In the genomic region with DNA sequence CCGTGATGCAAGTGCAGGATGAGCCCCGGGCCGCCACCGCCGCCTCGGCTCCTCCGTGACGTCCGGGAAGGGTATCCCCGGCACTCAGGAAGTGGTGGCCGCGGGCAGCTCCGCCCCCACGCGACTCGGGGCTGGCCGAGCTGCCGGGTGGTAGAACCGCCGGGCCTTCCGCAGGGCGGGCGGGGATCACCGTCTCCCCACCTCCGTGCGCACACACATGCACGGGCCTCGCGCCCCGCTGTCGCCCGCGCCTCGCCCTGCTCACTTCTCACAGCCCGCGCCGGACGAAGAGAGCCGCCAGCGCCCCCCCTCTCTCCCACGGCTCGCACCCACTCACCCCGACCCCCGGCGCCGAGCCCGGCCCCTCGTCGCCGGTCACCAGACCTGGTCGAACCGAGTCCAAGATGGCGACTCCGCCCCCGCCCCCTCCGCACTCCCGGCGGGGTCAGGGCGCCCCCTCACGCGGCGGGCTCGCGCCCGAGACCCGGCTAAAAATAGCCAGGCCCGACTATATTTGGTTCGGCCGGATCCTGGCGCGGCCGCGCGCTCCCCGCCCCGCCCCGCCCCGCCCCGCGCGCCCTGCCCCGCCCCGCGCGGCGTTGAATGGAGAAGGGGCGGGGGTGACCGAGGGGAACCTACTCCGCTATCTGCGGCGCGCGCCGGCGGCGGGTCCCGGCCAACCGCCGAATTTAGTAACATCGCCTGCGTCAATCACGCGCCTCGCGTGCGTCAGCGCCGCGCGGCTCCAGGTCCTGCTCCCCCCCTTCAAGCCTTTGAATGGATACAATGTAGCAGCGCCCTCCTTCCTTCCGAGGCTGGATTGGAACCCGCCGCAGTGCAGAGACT, we compare ENCODE assay signal across 8 cellular contexts. TPM values are rescaled to one million over a fixed set of nuclear protein-coding genes. Genes with fewer than 3 reads are reported as not detected.
DNase-seq lines count a peak whose midpoint lies in the region; ATAC-seq and TF ChIP-seq lines count a peak whose summit lies in the region.

No MANE protein-coding gene starts in this region.

- CTCF ChIA-PET in SK-N-SH (lab: Yijun Ruan, JAX): interaction anchor here (0.6 to 1.2 kb wide), 4 partner anchors 82 to 657 kb away, joined by 3 to 4 read pairs (median 3); no protein-coding TSS in a partner anchor

- H3K4me3 ChIP-seq in SK-N-SH (ENCODE audit: low read depth in 2 of 2, low read length in 1 of 2) (peak overlapping the region; percentile 91 to 97), ovary (peak overlapping the region; percentile 96), thyroid gland (replicated peaks in 1 of 3) (peak overlapping the region; percentile 76 to 92 (median 92))

- H3K4me1 Mint-ChIP-seq in activated naive CD8-positive, alpha-beta T cell (ENCODE audit: low read depth): peaks cover 46% of the 10 kb centered on the region
- H3K4me1 Mint-ChIP-seq in glutamatergic neuron (ENCODE audit: low read depth, unreplicated experiment): peaks cover 9% of the 10 kb centered on the region

- peak in 1 of 2 experiments; percentile 30; a peak in 1 of 4 replicates for TF ChIP-seq EP300 in SK-N-SH (IDR thresholded peaks at IDR 0.05; ENCODE audit: borderline replicate concordance in 1 of 2, low read depth in 1 of 2, low read length in 1 of 2)
- TF ChIP-seq EP300 in ovary (IDR thresholded peaks at IDR 0.05): peak; percentile 95

- H3K9me2 ChIP-seq in SK-N-SH: no peaks in the 10 kb centered on the region

- H3K4me2 ChIP-seq in SK-N-SH: peak overlapping the region; percentile 95

- no peaks in the 10 kb centered on the region for H3K9me3 Mint-ChIP-seq in activated naive CD8-positive, alpha-beta T cell (ENCODE audit: low read depth)
- H3K9me3 Mint-ChIP-seq in glutamatergic neuron (ENCODE audit: unreplicated experiment): peaks cover 26% of the 10 kb centered on the region

- peak; percentile 40; the same call in 1 of the 2 replicates for TF ChIP-seq RAD21 in SK-N-SH (IDR thresholded peaks at IDR 0.05; ENCODE audit: low read length)

- POLR2A ChIA-PET in SK-N-SH (lab: Yijun Ruan, JAX): interaction anchor here (0.7 to 2.6 kb wide), 6 partner anchors 342 to 520 kb away, joined by 3 to 13 read pairs (median 4); no protein-coding TSS in a partner anchor

- 0% methylated on average over 4 of the region's 114 CpGs for WGBS in SK-N-SH (ENCODE audit: low lambda C conversion rate)
- WGBS in ovary, 3 donors: 0 to 1% (median 0%) methylated on average over 50 to 113 of the region's 114 CpGs
- 0 to 1% methylated on average over 8 to 22 of the region's 114 CpGs for WGBS in thyroid gland, 2 donors

- H3K27me3 ChIP-seq in SK-N-SH (ENCODE audit: insufficient read depth) (no peaks in the 10 kb centered on the region), ovary (no peaks in the 10 kb centered on the region), thyroid gland (no peaks in the 10 kb centered on the region)

- TF ChIP-seq CTCF in SK-N-SH (IDR thresholded peaks at IDR 0.05) (peak; percentile 25; the same call in 1 of the 2 replicates), glutamatergic neuron (IDR thresholded peaks at IDR 0.05; ENCODE audit: partially characterized antibody, unreplicated experiment) (no peak), ovary (IDR thresholded peaks at IDR 0.05) (no peak), thyroid gland (IDR thresholded peaks at IDR 0.05) (no peak)

- H3K27ac Mint-ChIP-seq in activated naive CD8-positive, alpha-beta T cell: peak overlapping the region; percentile 94
- H3K27ac Mint-ChIP-seq in glutamatergic neuron (ENCODE audit: unreplicated experiment): peak overlapping the region; percentile 98

- H3K27ac ChIP-seq in SK-N-SH (ENCODE audit: low read depth in 2 of 2, low read length in 1 of 2) (peak overlapping the region; percentile 95 to 97), ovary (peak overlapping the region; percentile 98 to 99), thyroid gland (peak overlapping the region; percentile 97 to 100 (median 99))

- H3K79me2 ChIP-seq in SK-N-SH (ENCODE audit: insufficient read depth): peaks cover 15% of the 10 kb centered on the region

- H3K36me3 Mint-ChIP-seq in activated naive CD8-positive, alpha-beta T cell: no peaks in the 10 kb centered on the region
- no peaks in the 10 kb centered on the region for H3K36me3 Mint-ChIP-seq in glutamatergic neuron (ENCODE audit: unreplicated experiment)

- peak overlapping the region; percentile 84; the same call in 1 of the 2 replicates for H2AFZ ChIP-seq in SK-N-SH (ENCODE audit: low read depth)

- peak; percentile 52 for ATAC-seq in HG02588 (IDR thresholded peaks at IDR 0.05; ENCODE audit: unreplicated experiment)

- peak overlapping the region; percentile 96 for H3K9ac ChIP-seq in SK-N-SH

- H3K4me1 ChIP-seq in SK-N-SH (ENCODE audit: control insufficient read depth in 1 of 2, insufficient read depth in 2 of 2, low read depth in 1 of 2, low read length in 1 of 2) (peaks cover 22 to 24% of the 10 kb centered on the region in 2 experiments; a peak in 3 of 4 replicates), ovary (ENCODE audit: insufficient read depth) (peaks cover 2% of the 10 kb centered on the region), thyroid gland (peaks cover 15 to 22% of the 10 kb centered on the region in 2 donors)

- H3K36me3 ChIP-seq in SK-N-SH (replicated peaks in 1 of 2; ENCODE audit: control insufficient read depth in 1 of 2, insufficient read depth in 2 of 2, low read length in 1 of 2) (no peaks in the 10 kb centered on the region), ovary (no peaks in the 10 kb centered on the region), thyroid gland (no peaks in the 10 kb centered on the region)

- H3K4me3 Mint-ChIP-seq in activated naive CD8-positive, alpha-beta T cell: peak overlapping the region; percentile 98
- H3K4me3 Mint-ChIP-seq in glutamatergic neuron (ENCODE audit: unreplicated experiment): peak overlapping the region; percentile 97

- H3K27me3 Mint-ChIP-seq in activated naive CD8-positive, alpha-beta T cell: no peaks in the 10 kb centered on the region
- peaks cover 26% of the 10 kb centered on the region for H3K27me3 Mint-ChIP-seq in glutamatergic neuron (ENCODE audit: unreplicated experiment)

- peaks cover 26% of the 10 kb centered on the region for H3F3A ChIP-seq in SK-N-SH (replicated peaks; ENCODE audit: insufficient read depth)

- intact Hi-C loops in ovary (cut with DNase I) (loop anchor here in 3 of 4 donors (5.0 to 10.0 kb wide), 4 partner anchors 85 to 615 kb away; a partner anchor contains a TSS), thyroid gland (cut with DNase I) (loop anchor here (5.0 kb wide), 1 partner anchor 88 kb away; a partner anchor contains a TSS)

- TF ChIP-seq POLR2A in GM10847 (IDR thresholded peaks at IDR 0.05; ENCODE audit: extremely low read depth, insufficient read length) (peak; percentile 81), ovary (IDR thresholded peaks at IDR 0.05) (peak; percentile 73), thyroid gland (IDR thresholded peaks at IDR 0.05) (peak; percentile 62 to 84)

- H3K9me3 ChIP-seq in SK-N-SH: no peaks in the 10 kb centered on the region
- H3K9me3 ChIP-seq in ovary: no peaks in the 10 kb centered on the region
- H3K9me3 ChIP-seq in thyroid gland: no peaks in the 10 kb centered on the region

- no peaks in the 10 kb centered on the region; the same call in 1 of the 2 replicates for H4K20me1 ChIP-seq in SK-N-SH (ENCODE audit: insufficient read depth)

- DNase-seq in NCI-H1048 (lab: John Stamatoyannopoulos, UW): peak; percentile 93
- peak; percentile 93 for DNase-seq in SK-N-SH
- peak; percentile 95 for DNase-seq in glutamatergic neuron
- DNase-seq in ovary: peak; percentile 94 to 98 (median 96)
- DNase-seq in thyroid gland: peak; percentile 92 to 96

TF ChIP-seq in SK-N-SH, 30 proteins besides CTCF, POLR2A, EP300 and RAD21 (continues in another document):
- TF ChIP-seq, protein P1, sequence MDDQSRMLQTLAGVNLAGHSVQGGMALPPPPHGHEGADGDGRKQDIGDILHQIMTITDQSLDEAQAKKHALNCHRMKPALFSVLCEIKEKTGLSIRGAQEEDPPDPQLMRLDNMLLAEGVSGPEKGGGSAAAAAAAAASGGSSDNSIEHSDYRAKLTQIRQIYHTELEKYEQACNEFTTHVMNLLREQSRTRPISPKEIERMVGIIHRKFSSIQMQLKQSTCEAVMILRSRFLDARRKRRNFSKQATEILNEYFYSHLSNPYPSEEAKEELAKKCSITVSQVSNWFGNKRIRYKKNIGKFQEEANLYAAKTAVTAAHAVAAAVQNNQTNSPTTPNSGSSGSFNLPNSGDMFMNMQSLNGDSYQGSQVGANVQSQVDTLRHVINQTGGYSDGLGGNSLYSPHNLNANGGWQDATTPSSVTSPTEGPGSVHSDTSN (IDR thresholded peaks at IDR 0.05): peak; percentile 88
- TF ChIP-seq NRF1 (IDR thresholded peaks at IDR 0.05; ENCODE audit: low read depth, low read length): peak; percentile 43; the same call in 1 of the 2 replicates
- TF ChIP-seq GATA2 (CRISPR knock-in tag; IDR thresholded peaks at IDR 0.05): no peak
- TF ChIP-seq, protein P2, sequence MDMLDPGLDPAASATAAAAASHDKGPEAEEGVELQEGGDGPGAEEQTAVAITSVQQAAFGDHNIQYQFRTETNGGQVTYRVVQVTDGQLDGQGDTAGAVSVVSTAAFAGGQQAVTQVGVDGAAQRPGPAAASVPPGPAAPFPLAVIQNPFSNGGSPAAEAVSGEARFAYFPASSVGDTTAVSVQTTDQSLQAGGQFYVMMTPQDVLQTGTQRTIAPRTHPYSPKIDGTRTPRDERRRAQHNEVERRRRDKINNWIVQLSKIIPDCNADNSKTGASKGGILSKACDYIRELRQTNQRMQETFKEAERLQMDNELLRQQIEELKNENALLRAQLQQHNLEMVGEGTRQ (IDR thresholded peaks at IDR 0.05; ENCODE audit: borderline replicate concordance, low read depth, low read length): no peak
- TF ChIP-seq RFX5 (IDR thresholded peaks at IDR 0.05; ENCODE audit: low read length): no peak
- TF ChIP-seq SMC3 (IDR thresholded peaks at IDR 0.05; ENCODE audit: low read depth, low read length): no peak; the same call in 1 of the 2 replicates
- TF ChIP-seq YY1 (IDR thresholded peaks at IDR 0.05; ENCODE audit: low read depth): peak; percentile 89
- TF ChIP-seq JUND (IDR thresholded peaks at IDR 0.05): no peak
- no peak for TF ChIP-seq FOSL2 (IDR thresholded peaks at IDR 0.05; ENCODE audit: borderline replicate concordance, low read depth)
- peak; percentile 40; the same call in 1 of the 2 replicates for TF ChIP-seq TAF1 (IDR thresholded peaks at IDR 0.05; ENCODE audit: borderline replicate concordance, low read depth, low read length)
- TF ChIP-seq TCF12 (IDR thresholded peaks at IDR 0.05): no peak

RNA-seq across cellular contexts. Expression of a gene that starts 2.0 kb away (rescaled TPM):
- polyA plus RNA-seq in SK-N-SH (2012; rRNA removed) (1.3 and 2.1 TPM in 2 replicates), ovary (1 to 10 TPM; 2.8 to 3.4 TPM)
- polyA plus RNA-seq in SK-N-SH (2012; cell fraction: cytosol; rRNA removed): 0.67 and 1.8 TPM in 2 replicates
- polyA plus RNA-seq in SK-N-SH (2012; cell fraction: nucleus; rRNA removed): 4.7 and 10.7 TPM in 2 replicates
- total RNA-seq in glutamatergic neuron (ENCODE audit: unreplicated experiment) (4.1 TPM), ovary (100 to 1,000 TPM in 1 of 7 donors, 10 to 100 TPM in 5, 1 to 10 TPM in 1; 9.0 to 177 (median 39.3) TPM), thyroid gland (1 to 10 TPM; 1.7 to 4.8 (median 2.3) TPM)

Comparison
In these comparisons a context has a peak if more than half of its experiments do, and no peak if none do; other contexts are left out.
1. Peak in every context shown above with its lines: DNase-seq, ATAC-seq, H3K4me3 ChIP-seq and H3K27ac ChIP-seq.